Comparison of ENCODE assay signal across 12 cellular contexts in genomic region chr9:72521416-72521815, GRCh38. TPM values are rescaled to one million over a fixed set of nuclear protein-coding genes. Genes with fewer than 3 reads are reported as not detected.
"Had no signal": no experiment of that assay in that cellular context is flagged by ENCODE, and none has a peak within 500 bp of the region (broad histone marks: within the 10 kb centered on the region; RNA-seq: fewer than 3 reads in every experiment).

Gene TMC1 (plus strand): TSS chr9:72521608. CDS start chr9:72648649, 127,041 bp downstream.

RNA-seq across cellular contexts. Expression of gene TMC1, which starts in this region (rescaled TPM):
- total RNA-seq: activated B cell treated with CpG ODN at 0.5 μM for 24 hours; activated naive CD4-positive, alpha-beta T cell treated with anti-CD3 and anti-CD28 coated beads for 36 hours; activated naive CD4-positive, alpha-beta T cell treated with anti-CD3 and anti-CD28 coated beads, Interleukin-2, amount 50 U/mL, for 72 hours; activated naive CD8-positive, alpha-beta T cell treated with anti-CD3 and anti-CD28 coated beads, Interleukin-2, amount 10 ng/mL, durations not matched to agents 7 days and 5 days; activated T-cell treated with anti-CD3 and anti-CD28 coated beads, Interleukin-2, amount 50 U/mL, for 4 hours; activated T-helper 2 cell treated with anti-CD3 and anti-CD28 coated beads, Interferon-gamma antibody, Interleukin-2, Interleukin-4, amounts not matched to agents 10 μg/mL and 5 μg/mL and 100 μg/mL, durations not matched to agents 14 hours and 24 hours and 36 hours; ascending aorta; cardiac muscle cell; esophagus muscularis mucosa; foreskin keratinocyte; T-helper 2 cell treated with Interferon-gamma antibody and Interleukin-4, amounts not matched to agents 100 ng/mL and 5 ng/mL, for 36 hours had no signal
- polyA plus RNA-seq: cardiac muscle cell, foreskin keratinocyte, heart left ventricle had no signal
